Comparison of ENCODE assay signal across 2 cellular contexts in the genomic region with DNA sequence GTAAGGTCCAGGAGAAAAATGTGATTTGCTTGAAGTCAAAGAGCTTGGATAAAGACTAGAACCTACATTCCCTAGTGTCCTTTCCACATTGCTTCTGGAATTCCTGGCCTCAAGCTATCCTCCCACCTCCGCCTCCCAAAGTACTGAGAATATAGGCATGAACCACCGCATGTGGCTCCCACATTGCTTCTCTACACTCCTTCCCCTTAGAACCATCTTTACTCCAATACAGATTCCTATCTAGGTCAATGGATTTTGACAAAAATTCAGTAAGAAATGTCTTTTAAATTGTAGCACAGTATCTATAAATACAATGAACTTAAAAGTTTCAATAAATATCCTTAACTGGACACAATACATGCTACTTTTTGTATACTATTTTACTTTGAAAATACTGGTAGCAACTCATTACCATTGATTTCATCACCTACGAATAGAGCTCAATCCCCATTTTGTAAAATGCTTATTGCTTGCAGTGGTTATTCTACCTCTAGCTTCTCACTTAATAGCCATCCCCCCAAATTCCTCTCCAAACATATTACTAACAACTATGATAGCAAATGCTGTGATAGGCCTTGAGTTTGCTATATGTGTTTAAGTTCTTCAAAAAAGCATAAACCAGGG.
TF ChIP-seq lines count a peak whose summit lies in the region.

No MANE protein-coding gene starts in this region.

TF ChIP-seq in H1, 55 proteins besides CTCF, POLR2A, EP300 and RAD21:
- no peak for TF ChIP-seq SIN3A (conservative IDR thresholded peaks at IDR 0.05 in 1 of 2, IDR thresholded peaks at IDR 0.05 in 1 of 2; ENCODE audit: low read depth in 1 of 2, low read length in 2 of 2)
- no peak for TF ChIP-seq CHD2 (IDR thresholded peaks at IDR 0.05; ENCODE audit: low read length)
- no peak for TF ChIP-seq HDAC2 (IDR thresholded peaks at IDR 0.05; ENCODE audit: borderline replicate concordance in 1 of 2, low read depth in 2 of 2, low read length in 2 of 2)

TF ChIP-seq in GM12891, 5 proteins besides CTCF, POLR2A, EP300 and RAD21:
- no peak for TF ChIP-seq TAF1 (IDR thresholded peaks at IDR 0.05; ENCODE audit: low read depth, low read length)
- TF ChIP-seq POU2F2 (IDR thresholded peaks at IDR 0.05; ENCODE audit: low read depth, low read length): no peak
- no peak for TF ChIP-seq SPI1 (IDR thresholded peaks at IDR 0.05; ENCODE audit: low read depth, low read length)
- no peak for TF ChIP-seq PAX5 (IDR thresholded peaks at IDR 0.05; ENCODE audit: insufficient read depth, low read length, severe bottlenecking)
- no peak for TF ChIP-seq POLR2AphosphoS5 (IDR thresholded peaks at IDR 0.05; ENCODE audit: low read depth, low read length)
